ENCODE assay signal across 18 cellular contexts in the genomic region with DNA sequence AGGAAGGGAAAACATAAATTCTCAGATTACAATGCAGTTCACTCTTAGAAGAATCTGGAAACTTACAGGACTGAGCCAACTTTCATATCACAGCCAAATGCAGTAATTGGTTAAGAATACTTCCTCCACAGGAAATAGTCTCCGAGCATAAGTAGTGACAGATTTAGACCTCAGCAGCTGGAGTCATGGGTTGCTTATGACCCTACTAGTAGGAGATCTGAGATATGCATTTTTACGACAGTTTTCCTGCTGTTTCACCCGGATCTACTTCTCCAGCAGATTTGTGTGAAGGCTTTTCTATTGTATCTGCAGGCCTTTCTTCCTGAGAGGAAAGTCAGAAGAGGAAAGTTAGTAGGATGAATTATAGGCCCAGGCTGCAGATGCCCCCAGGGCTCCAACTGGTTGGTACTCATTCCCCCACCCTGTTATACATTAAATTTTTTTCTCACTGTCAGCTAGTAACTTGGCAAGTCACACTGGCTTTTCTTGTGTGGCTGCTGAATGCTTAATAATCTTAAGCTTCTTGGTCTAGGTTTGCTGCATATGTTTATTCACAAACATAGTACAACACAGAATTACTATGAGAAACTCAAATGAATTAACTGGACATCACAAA.
DNase-seq lines count a peak whose midpoint lies in the region; ATAC-seq, FAIRE-seq and TF ChIP-seq lines count a peak whose summit lies in the region.
"Had no signal": no experiment of that assay in that cellular context is flagged by ENCODE, and none has a peak within 500 bp of the region (broad histone marks: within the 10 kb centered on the region; RNA-seq: fewer than 3 reads in every experiment).

No MANE protein-coding gene starts in this region.

- in situ Hi-C loops in K562 (cut with MboI): no loop called here

- TF ChIP-seq CTCF in K562 (IDR thresholded peaks at IDR 0.05 in 2 of 3, conservative IDR thresholded peaks at IDR 0.05 in 1 of 3; ENCODE audit: insufficient read depth in 2 of 3, low read depth in 1 of 3, low read length in 3 of 3): no peak

- H3K9me3 ChIP-seq in BLaER1: no peaks in the 10 kb centered on the region
- peaks cover 10% of the 10 kb centered on the region for H3K9me3 ChIP-seq in K562 (replicated peaks; ENCODE audit: control insufficient read depth, insufficient read depth, low read depth, low read length)
- H3K9me3 ChIP-seq in mesodermal cell (ENCODE audit: control insufficient read depth, low read length): no peaks in the 10 kb centered on the region
- H3K9me3 ChIP-seq: prostate gland had no signal

- H3K27me3 ChIP-seq in BLaER1 (no peaks in the 10 kb centered on the region), K562 (ENCODE audit: control insufficient read depth in 2 of 2, insufficient read depth in 2 of 2, low read length in 2 of 2) (no peaks in the 10 kb centered on the region)

- H2AFZ ChIP-seq in K562 (ENCODE audit: low read depth, low read length): no peak overlapping the region

- under 1% methylated on average over 3 of the region's 3 CpGs for WGBS in K562 (ENCODE audit: insufficient coverage, low coverage, missing lambda C conversion rate)
- WGBS in mesodermal cell (ENCODE audit: insufficient coverage in 2 of 2), 2 experiments: 76 to 79% methylated on average over 2 to 3 of the region's 3 CpGs

- no peak for ATAC-seq in K562
- ATAC-seq: activated CD4-positive, CD25-positive, alpha-beta regulatory T cell treated with anti-CD3 and anti-CD28 coated beads, Interleukin-2, amount 50 U/mL, for 24 hours; effector memory CD8-positive, alpha-beta T cell had no signal

- H3K4me1 ChIP-seq in BLaER1: peaks cover 8% of the 10 kb centered on the region
- no peaks in the 10 kb centered on the region for H3K4me1 ChIP-seq in K562 (replicated peaks in 1 of 2; ENCODE audit: control insufficient read depth in 2 of 2, insufficient read depth in 2 of 2, low read length in 2 of 2)
- no peaks in the 10 kb centered on the region for H3K4me1 ChIP-seq in mesodermal cell (ENCODE audit: control insufficient read depth, insufficient read depth, low read length, poor library complexity, severe bottlenecking)
- H3K4me1 ChIP-seq: prostate gland had no signal

- no peaks in the 10 kb centered on the region for H3K79me2 ChIP-seq in K562 (ENCODE audit: control insufficient read depth, insufficient read depth, low read length)

- H3K4me3 ChIP-seq in BLaER1 (no peak overlapping the region), K562 (no peak overlapping the region), mesodermal cell (ENCODE audit: extremely low read depth, insufficient read depth, low read length, poor library complexity, severe bottlenecking) (no peak overlapping the region)
- H3K4me3 ChIP-seq: lung, prostate gland had no signal

- TF ChIP-seq RAD21 in K562 (CRISPR knock-in tag; conservative IDR thresholded peaks at IDR 0.05 in 1 of 2, IDR thresholded peaks at IDR 0.05 in 1 of 2): no peak

- H3K9ac ChIP-seq in BLaER1: no peak overlapping the region
- no peak overlapping the region for H3K9ac ChIP-seq in K562 (ENCODE audit: insufficient read depth in 1 of 2, low read depth in 2 of 2, low read length in 2 of 2)

- peak; percentile 61 for DNase-seq in LHCN-M2 (ENCODE audit: low read depth)
- DNase-seq in K562 (ENCODE audit: extremely low read depth in 1 of 4, low spot score in 3 of 4): no peak
- no peak for DNase-seq in NCI-H146 treated with DMSO at 0.1 percent for 48 hours (lab: John Stamatoyannopoulos, UW; ENCODE audit: unreplicated experiment)
- no peak for DNase-seq in stimulated activated CD4-positive, alpha-beta T cell treated with anti-CD3 and anti-CD28 coated beads, Interleukin-2, amount 100 ng/mL, for 24 hours
- no peak for DNase-seq in inferior parietal cortex (ENCODE audit: extremely low spot score)
- DNase-seq in NCI-H1092 (lab: John Stamatoyannopoulos, UW): no peak
- DNase-seq: anterior cingulate cortex; CD8-positive, alpha-beta memory T cell; effector memory CD8-positive, alpha-beta T cell; NCI-H1417 treated with DMSO at 0.1 percent for 48 hours; NCI-H69; stimulated activated CD4-positive, alpha-beta T cell treated with anti-CD3 and anti-CD28 coated beads, Interleukin-2, amount 100 ng/mL, for 48 hours; stimulated activated naive CD4-positive, alpha-beta T cell treated with Interleukin-2 at 50 U/mL for 16 hours had no signal

- H4K20me1 ChIP-seq in BLaER1 (no peaks in the 10 kb centered on the region), K562 (replicated peaks; ENCODE audit: control insufficient read depth, insufficient read depth, low read length) (no peaks in the 10 kb centered on the region)

- no peak for FAIRE-seq in K562 (lab: Jason Lieb, UNC)

- H3K36me3 ChIP-seq in BLaER1: no peaks in the 10 kb centered on the region
- no peaks in the 10 kb centered on the region for H3K36me3 ChIP-seq in K562 (ENCODE audit: control insufficient read depth, insufficient read depth, low read length)
- H3K36me3 ChIP-seq in mesodermal cell (ENCODE audit: control insufficient read depth, insufficient read depth, low read length): no peaks in the 10 kb centered on the region
- H3K36me3 ChIP-seq: prostate gland had no signal

- BruUV-seq in K562 (replicated peaks; lab: Mats Ljungman, UMichigan): no TSS peak

- no peak for TF ChIP-seq POLR2A in K562 (conservative IDR thresholded peaks at IDR 0.05)

- no peak for TF ChIP-seq EP300 in K562 (IDR thresholded peaks at IDR 0.05; ENCODE audit: low read length)

- H3K4me2 ChIP-seq in BLaER1: peak overlapping the region; percentile 46
- H3K4me2 ChIP-seq in K562 (ENCODE audit: insufficient read depth, low read length): no peak overlapping the region

- CTCF ChIA-PET in K562 (lab: Yijun Ruan, JAX; ENCODE audit: low intra/inter-chr PET ratio): no interaction called here

- H3K9me1 ChIP-seq in K562 (ENCODE audit: control insufficient read depth, insufficient read depth, low read length): no peaks in the 10 kb centered on the region

- no peak overlapping the region for H3K27ac ChIP-seq in BLaER1
- no peak overlapping the region for H3K27ac ChIP-seq in K562 (ENCODE audit: extremely low read depth, low read depth, low read length)
- peak overlapping the region; percentile 46 for H3K27ac ChIP-seq in mesodermal cell (ENCODE audit: low read depth, low read length, severe bottlenecking)
- H3K27ac ChIP-seq: prostate gland had no signal

- intact Hi-C loops in K562 (cut with micrococcal nuclease): no loop called here

- POLR2A ChIA-PET in K562 (lab: Yijun Ruan, JAX): no interaction called here

TF ChIP-seq in K562, 482 proteins besides CTCF, POLR2A, EP300 and RAD21:
- no peak for TF ChIP-seq RBFOX2 (IDR thresholded peaks at IDR 0.05; ENCODE audit: low read depth, low read length)
- TF ChIP-seq CBX3 (IDR thresholded peaks at IDR 0.05; ENCODE audit: borderline replicate concordance in 1 of 2, low read length in 2 of 2): peak in 1 of 2 experiments; percentile 54; a peak in 1 of 3 replicates
- 0 out of 2 replicates have a peak, but pooled peaks have one; percentile 45 for TF ChIP-seq ZNF707 (CRISPR knock-in tag; conservative IDR thresholded peaks at IDR 0.05)
- TF ChIP-seq ZNF436 (CRISPR knock-in tag; IDR thresholded peaks at IDR 0.05): 0 out of 2 replicates have a peak, but pooled peaks have one; percentile 36
TF ChIP-seq in K562: peak in this region for 3.
